ENCODE assay signal across 16 cellular contexts in genomic region chr13:24168392-24168750, GRCh38. TPM values are rescaled to one million over a fixed set of nuclear protein-coding genes. Genes with fewer than 3 reads are reported as not detected.
DNase-seq lines count a peak whose midpoint lies in the region; ATAC-seq, FAIRE-seq and TF ChIP-seq lines count a peak whose summit lies in the region.
"Had no signal": no experiment of that assay in that cellular context is flagged by ENCODE, and none has a peak within 500 bp of the region (broad histone marks: within the 10 kb centered on the region; RNA-seq: fewer than 3 reads in every experiment).

No MANE protein-coding gene starts in this region.

- ATAC-seq in HepG2 = no peak
- ATAC-seq in HG02840 (IDR thresholded peaks at IDR 0.05; ENCODE audit: low FRiP score, unreplicated experiment) = no peak

- no peak overlapping the region for H3K4me3 Mint-ChIP-seq in astrocyte (ENCODE audit: unreplicated experiment)

- peaks cover 3% of the 10 kb centered on the region for H3K36me3 Mint-ChIP-seq in astrocyte (ENCODE audit: low read depth, unreplicated experiment)

- no peak overlapping the region for H3K4me3 ChIP-seq in liver (ENCODE audit: low read depth in 1 of 3, low read length in 3 of 3)
- H3K4me3 ChIP-seq in HepG2 (replicated peaks in 1 of 3; ENCODE audit: insufficient read depth in 1 of 3, low read depth in 2 of 3, low read length in 3 of 3) = no peak overlapping the region
- H3K4me3 ChIP-seq in astrocyte (ENCODE audit: insufficient read depth, low read depth, low read length) = no peak overlapping the region
- H3K4me3 ChIP-seq in thyroid gland (replicated peaks in 1 of 3) = no peak overlapping the region
- no peak overlapping the region for H3K4me3 ChIP-seq in ovary
- H3K4me3 ChIP-seq: BLaER1, hepatocyte had no signal

- POLR2A ChIA-PET in HepG2 (lab: Yijun Ruan, JAX) = no interaction called here

- H3K36me3 ChIP-seq in liver (ENCODE audit: control insufficient read depth in 4 of 4, insufficient read depth in 3 of 4, low read depth in 1 of 4, low read length in 3 of 4) (peaks cover 2 to 19% (median 8%) of the 10 kb centered on the region in 4 donors), HepG2 (replicated peaks in 1 of 2; ENCODE audit: control insufficient read depth in 1 of 2, insufficient read depth in 2 of 2, low read length in 2 of 2) (peaks cover 20 to 51% of the 10 kb centered on the region in 2 experiments), astrocyte (ENCODE audit: insufficient read depth, low read length) (no peaks in the 10 kb centered on the region), thyroid gland (no peaks in the 10 kb centered on the region), ovary (no peaks in the 10 kb centered on the region)

- no peak for TF ChIP-seq POLR2A in HepG2 (IDR thresholded peaks at IDR 0.05; ENCODE audit: insufficient read depth in 1 of 2, low read depth in 2 of 2, low read length in 2 of 2)
- TF ChIP-seq POLR2A in thyroid gland (IDR thresholded peaks at IDR 0.05) = no peak
- TF ChIP-seq POLR2A in ovary (IDR thresholded peaks at IDR 0.05) = no peak

- H3K4me2 ChIP-seq in HepG2 (ENCODE audit: low read depth, low read length) (no peak overlapping the region), astrocyte (ENCODE audit: low read length) (peak overlapping the region; percentile 74)
- H3K4me2 ChIP-seq: BLaER1, hepatocyte had no signal

- in situ Hi-C loops in HepG2 (cut with HindIII; ENCODE audit: extremely low pct_ligation_motif_present, low pct_unique_long_range_greater_than_20kb) = no loop called here

- H3K4me1 ChIP-seq in liver (ENCODE audit: control insufficient read depth in 4 of 4, insufficient read depth in 4 of 4, low read length in 3 of 4) (peaks cover 6 to 67% (median 28%) of the 10 kb centered on the region in 4 donors), HepG2 (ENCODE audit: insufficient read depth, low read length) (peaks cover 11% of the 10 kb centered on the region), astrocyte (ENCODE audit: insufficient read depth, low read length) (peaks cover 27% of the 10 kb centered on the region), thyroid gland (peaks cover 3 to 15% of the 10 kb centered on the region in 2 donors), ovary (ENCODE audit: insufficient read depth) (peaks cover 5% of the 10 kb centered on the region)

- no TSS peak for BruUV-seq in HepG2 (replicated peaks; lab: Mats Ljungman, UMichigan)

- H3K27ac ChIP-seq in liver (ENCODE audit: low read depth in 1 of 2, low read length in 2 of 2) (peak overlapping the region; percentile 49 to 63), HepG2 (ENCODE audit: extremely low read length, insufficient read depth, low read length) (no peak overlapping the region), astrocyte (ENCODE audit: low read depth, low read length) (peak overlapping the region; percentile 41), thyroid gland (peak overlapping the region in 2 of 3 donors; percentile 14 to 74), ovary (peak overlapping the region in 1 of 2 donors; percentile 69)
- H3K27ac ChIP-seq: BLaER1, hepatocyte had no signal

- no peak for TF ChIP-seq EP300 in HepG2 (IDR thresholded peaks at IDR 0.05; ENCODE audit: low read depth in 2 of 2, low read length in 2 of 2)
- no peak for TF ChIP-seq EP300 in HepG2 (CRISPR knock-in tag; IDR thresholded peaks at IDR 0.05; ENCODE audit: borderline replicate concordance)
- TF ChIP-seq EP300 in ovary (IDR thresholded peaks at IDR 0.05) = no peak

- peak overlapping the region; percentile 50 for H3K27ac Mint-ChIP-seq in astrocyte (ENCODE audit: unreplicated experiment)

- H2AFZ ChIP-seq in HepG2 (ENCODE audit: low read length) (no peak overlapping the region), astrocyte (ENCODE audit: low read depth, low read length) (peak overlapping the region; percentile 48)
- H2AFZ ChIP-seq: hepatocyte had no signal

- H3K79me2 ChIP-seq in HepG2 (ENCODE audit: insufficient read depth, low read length) (peaks cover 66% of the 10 kb centered on the region), astrocyte (ENCODE audit: insufficient read depth, low read length) (peaks cover 19% of the 10 kb centered on the region)

- TF ChIP-seq RAD21 in liver (IDR thresholded peaks at IDR 0.05) (no peak), HepG2 (CRISPR knock-in tag; IDR thresholded peaks at IDR 0.05) (no peak)

- peaks cover 2% of the 10 kb centered on the region for H3K9me3 Mint-ChIP-seq in astrocyte (ENCODE audit: unreplicated experiment)

- TF ChIP-seq CTCF in liver (IDR thresholded peaks at IDR 0.05; ENCODE audit: low read depth, low read length, missing input control) (no peak), HepG2 (CRISPR knock-in tag; IDR thresholded peaks at IDR 0.05) (no peak), astrocyte (IDR thresholded peaks at IDR 0.05; ENCODE audit: insufficient read depth, low read depth, low read length) (no peak), thyroid gland (IDR thresholded peaks at IDR 0.05) (no peak), ovary (IDR thresholded peaks at IDR 0.05) (no peak)

- H4K20me1 ChIP-seq in HepG2 (ENCODE audit: insufficient read depth, low read length) (peaks cover 23% of the 10 kb centered on the region; the same call in 1 of the 2 replicates), astrocyte (ENCODE audit: insufficient read depth, low read length) (no peaks in the 10 kb centered on the region)

- WGBS in liver = 62% methylated on average over 6 of the region's 6 CpGs
- 86% methylated on average over 6 of the region's 6 CpGs for WGBS in HepG2 (ENCODE audit: low lambda C conversion rate)
- 79 to 82% methylated on average over 6 of the region's 6 CpGs for WGBS in thyroid gland, 2 donors
- WGBS in ovary, 3 donors = 53 to 67% (median 67%) methylated on average over 6 of the region's 6 CpGs

- CTCF ChIA-PET in HepG2 (lab: Yijun Ruan, JAX; ENCODE audit: low intra/inter-chr PET ratio, low total read pairs) = no interaction called here

- intact Hi-C loops in HepG2 (cut with micrococcal nuclease; ENCODE audit: unreplicated experiment) = no loop called here
- intact Hi-C loops in thyroid gland (cut with DNase I) = no loop called here
- intact Hi-C loops in ovary (cut with DNase I) = loop anchor here in 1 of 4 donors (10.0 kb wide), 1 partner anchor 104 kb away; no protein-coding TSS in a partner anchor

- no peak for FAIRE-seq in HepG2 (lab: Jason Lieb, UNC)
- FAIRE-seq in astrocyte (lab: Jason Lieb, UNC) = no peak
- FAIRE-seq: GM12891 had no signal

- DNase-seq in HepG2 (ENCODE audit: low spot score) (no peak), astrocyte (ENCODE audit: low read depth) (peak; percentile 72), medulla oblongata (ENCODE audit: extremely low spot score) (peak; percentile 55), thyroid gland (no peak), ovary (no peak), NCI-H1092 treated with DMSO at 0.1 percent for 48 hours (lab: John Stamatoyannopoulos, UW) (no peak)
- DNase-seq: activated CD4-positive, CD25-positive, alpha-beta regulatory T cell treated with anti-CD3 and anti-CD28 coated beads, Interleukin-2, amount 50 U/mL, for 72 hours; amniotic stem cell; left ventricle myocardium superior; NCI-H2171; stimulated activated naive CD4-positive, alpha-beta T cell treated with Interleukin-2 at 50 U/mL for 16 hours had no signal

- H3K27me3 Mint-ChIP-seq in astrocyte (ENCODE audit: low read depth, unreplicated experiment) = no peaks in the 10 kb centered on the region

- H3K9me3 ChIP-seq in liver (ENCODE audit: control insufficient read depth in 4 of 4, low read length in 3 of 4) = no peaks in the 10 kb centered on the region
- H3K9me3 ChIP-seq in HepG2 (ENCODE audit: low read length) = no peaks in the 10 kb centered on the region
- H3K9me3 ChIP-seq in astrocyte (ENCODE audit: insufficient read depth, low read depth, low read length) = no peaks in the 10 kb centered on the region
- no peaks in the 10 kb centered on the region for H3K9me3 ChIP-seq in thyroid gland
- H3K9me3 ChIP-seq in ovary = no peaks in the 10 kb centered on the region
- H3K9me3 ChIP-seq: BLaER1 had no signal

- H3K27me3 ChIP-seq in liver (ENCODE audit: control insufficient read depth in 4 of 4, insufficient read depth in 4 of 4, low read length in 3 of 4) (no peaks in the 10 kb centered on the region), HepG2 (ENCODE audit: control insufficient read depth in 1 of 2, insufficient read depth in 2 of 2, low read length in 2 of 2) (no peaks in the 10 kb centered on the region), astrocyte (ENCODE audit: insufficient read depth, low read length) (no peaks in the 10 kb centered on the region), thyroid gland (no peaks in the 10 kb centered on the region), ovary (no peaks in the 10 kb centered on the region)
- H3K27me3 ChIP-seq: BLaER1, hepatocyte had no signal

- H3K9ac ChIP-seq in liver (ENCODE audit: low read depth in 1 of 2, low read length in 2 of 2) (peak overlapping the region in 1 of 2 donors; percentile 6), HepG2 (ENCODE audit: insufficient read depth, low read depth, low read length) (no peak overlapping the region), astrocyte (ENCODE audit: low read length) (peak overlapping the region; percentile 51)
- H3K9ac ChIP-seq: BLaER1 had no signal

- H3K4me1 Mint-ChIP-seq in astrocyte (ENCODE audit: low read depth, unreplicated experiment) = peaks cover 28% of the 10 kb centered on the region

RNA-seq across cellular contexts. Expression of gene SPATA13, which starts 7.9 kb away (rescaled TPM):
- total RNA-seq in liver = 10 to 100 TPM; 16.7 to 57.6 TPM
- polyA plus RNA-seq in liver = 10 to 100 TPM in 1 of 2 donors, 1 to 10 TPM in 1; 10.0 to 24.1 TPM
- 11.3 and 13.7 TPM in 2 replicates for total RNA-seq in HepG2 (2016; rRNA removed; fragmentation: Illumina TruSeq; extraction: Trizol)
- 11.8 and 12.8 TPM in 2 replicates for total RNA-seq in HepG2 (2016; cell fraction: cytosol; rRNA removed; fragmentation: Illumina TruSeq; extraction: Trizol; ENCODE audit: low read depth)
- 10.7 and 11.9 TPM in 2 replicates for total RNA-seq in HepG2 (2016; cell fraction: insoluble cytoplasmic fraction; rRNA removed; fragmentation: Illumina TruSeq; extraction: Trizol)
- total RNA-seq in HepG2 (2016; cell fraction: membrane; rRNA removed; fragmentation: Illumina TruSeq; extraction: Trizol) = 14.0 and 14.4 TPM in 2 replicates
- 14.8 and 20.6 TPM in 2 replicates for total RNA-seq in HepG2 (2016; cell fraction: nucleus; rRNA removed; fragmentation: Illumina TruSeq; extraction: Trizol)
- polyA plus RNA-seq in HepG2 (2011; rRNA removed) = 11.9 and 14.2 TPM in 2 replicates
- 7.6 and 7.8 TPM in 2 replicates for polyA plus RNA-seq in HepG2 (2011; cell fraction: cytosol; rRNA removed)
- polyA plus RNA-seq in HepG2 (2011; cell fraction: nucleus; rRNA removed) = 16.9 and 19.6 TPM in 2 replicates
- 9.0 and 12.6 TPM in 2 replicates for polyA plus RNA-seq in HepG2 (2012)
- 0.14 and 0.44 TPM in 2 replicates for polyA plus RNA-seq in HepG2 (2016; cell fraction: cytosol; fragmentation: Illumina TruSeq; extraction: Trizol; ENCODE audit: low read depth)
- polyA plus RNA-seq in HepG2 (2016; cell fraction: insoluble cytoplasmic fraction; fragmentation: Illumina TruSeq; extraction: Trizol; ENCODE audit: low read depth) = 8.3 and 9.4 TPM in 2 replicates
- 1.0 and 1.1 TPM in 2 replicates for polyA plus RNA-seq in HepG2 (2016; cell fraction: membrane; fragmentation: Illumina TruSeq; extraction: Trizol; ENCODE audit: low read depth)
- 19.2 and 24.3 TPM in 2 replicates for polyA plus RNA-seq in HepG2 (2016; cell fraction: nucleus; fragmentation: Illumina TruSeq; extraction: Trizol; ENCODE audit: insufficient read depth, low read depth)
- 7.6 and 24.7 TPM in 2 replicates for polyA minus RNA-seq in HepG2 (2011; rRNA and poly(A)+ RNA removed; ENCODE audit: low replicate concordance)
- polyA minus RNA-seq in HepG2 (2011; cell fraction: cytosol; rRNA and poly(A)+ RNA removed) = 12.2 and 13.8 TPM in 2 replicates
- 33.6 and 33.8 TPM in 2 replicates for polyA minus RNA-seq in HepG2 (2011; cell fraction: nucleus; rRNA and poly(A)+ RNA removed)
- 6.2 and 6.7 TPM in 2 replicates for total RNA-seq in astrocyte
- total RNA-seq in thyroid gland = 10 to 100 TPM; 43.2 to 95.4 (median 51.1) TPM
- total RNA-seq in ovary = 10 to 100 TPM; 21.7 to 60.3 (median 33.8) TPM
- 10 to 100 TPM; 11.1 to 14.8 TPM for polyA plus RNA-seq in ovary

Comparison
In these comparisons a context has a peak if more than half of its experiments do, and no peak if none do; other contexts are left out.
1. DNase-seq: peak in astrocyte (single experiment) and medulla oblongata (single experiment); none in HepG2 (single experiment), thyroid gland (0 of 2), ovary (0 of 5) and NCI-H1092 treated with DMSO at 0.1 percent for 48 hours (single experiment).